ENCODE assay signal across 9 cellular contexts in genomic region chr9:105007143-105007542, GRCh38.
DNase-seq lines count a peak whose midpoint lies in the region; ATAC-seq and TF ChIP-seq lines count a peak whose summit lies in the region.
"Had no signal": no experiment of that assay in that cellular context is flagged by ENCODE, and none has a peak within 500 bp of the region (broad histone marks: within the 10 kb centered on the region; RNA-seq: fewer than 3 reads in every experiment).

No MANE protein-coding gene starts in this region.

- H3K4me1 ChIP-seq in adipocyte (ENCODE audit: control insufficient read depth, insufficient read depth, low read length) (peaks cover 17% of the 10 kb centered on the region), uterus (no peaks in the 10 kb centered on the region)

- TF ChIP-seq CTCF in uterus (IDR thresholded peaks at IDR 0.05) = no peak

- H3K36me3 ChIP-seq in adipocyte (ENCODE audit: control insufficient read depth, insufficient read depth, low read length, severe bottlenecking) (no peaks in the 10 kb centered on the region), uterus (no peaks in the 10 kb centered on the region)

- intact Hi-C loops in uterus (cut with DNase I; ENCODE audit: low total_unique reads) = no loop called here

- H3K4me1 Mint-ChIP-seq in activated naive CD8-positive, alpha-beta T cell treated with anti-CD3 and anti-CD28 coated beads, Interleukin-2, amount 50 U/mL, for 24 hours = peaks cover 7% of the 10 kb centered on the region
- peaks cover 6% of the 10 kb centered on the region for H3K4me1 Mint-ChIP-seq in activated naive CD8-positive, alpha-beta T cell treated with anti-CD3 and anti-CD28 coated beads for 36 hours

- H3K27ac ChIP-seq in uterus = peak overlapping the region; percentile 9 to 35

- H3K27me3 ChIP-seq in adipocyte (replicated peaks; ENCODE audit: control insufficient read depth, insufficient read depth, low read length) (no peaks in the 10 kb centered on the region), uterus (no peaks in the 10 kb centered on the region)

- peak; percentile 63 for ATAC-seq in activated naive CD8-positive, alpha-beta T cell treated with anti-CD3 and anti-CD28 coated beads, Interleukin-2, amount 50 U/mL, for 24 hours
- ATAC-seq in GM18907 (IDR thresholded peaks at IDR 0.05; ENCODE audit: unreplicated experiment) (no peak), GM18502 (IDR thresholded peaks at IDR 0.05; ENCODE audit: poor library complexity, unreplicated experiment) (no peak)

- no peaks in the 10 kb centered on the region for H3K9me3 Mint-ChIP-seq in activated naive CD8-positive, alpha-beta T cell treated with anti-CD3 and anti-CD28 coated beads, Interleukin-2, amount 50 U/mL, for 24 hours
- H3K9me3 Mint-ChIP-seq in activated naive CD8-positive, alpha-beta T cell treated with anti-CD3 and anti-CD28 coated beads for 36 hours = no peaks in the 10 kb centered on the region

- TF ChIP-seq POLR2A in uterus (IDR thresholded peaks at IDR 0.05) = no peak

- H3K4me3 ChIP-seq in adipocyte (ENCODE audit: low read length) (peak overlapping the region; percentile 40), uterus (no peak overlapping the region)

- H3K9me3 ChIP-seq in adipocyte (ENCODE audit: control insufficient read depth, low read length) (no peaks in the 10 kb centered on the region), uterus (no peaks in the 10 kb centered on the region)

- no peak overlapping the region for H3K4me3 Mint-ChIP-seq in activated naive CD8-positive, alpha-beta T cell treated with anti-CD3 and anti-CD28 coated beads, Interleukin-2, amount 50 U/mL, for 24 hours
- H3K4me3 Mint-ChIP-seq in activated naive CD8-positive, alpha-beta T cell treated with anti-CD3 and anti-CD28 coated beads for 36 hours = no peak overlapping the region
- H3K4me3 Mint-ChIP-seq: activated CD4-positive, alpha-beta T cell treated with anti-CD3 and anti-CD28 coated beads, Interleukin-2, amount 10 ng/mL, durations not matched to agents 7 days and 5 days had no signal

- no peak overlapping the region for H3K27ac Mint-ChIP-seq in activated naive CD8-positive, alpha-beta T cell treated with anti-CD3 and anti-CD28 coated beads, Interleukin-2, amount 50 U/mL, for 24 hours
- no peak overlapping the region for H3K27ac Mint-ChIP-seq in activated naive CD8-positive, alpha-beta T cell treated with anti-CD3 and anti-CD28 coated beads for 36 hours
- H3K27ac Mint-ChIP-seq: activated CD4-positive, alpha-beta T cell treated with anti-CD3 and anti-CD28 coated beads, Interleukin-2, amount 10 ng/mL, durations not matched to agents 7 days and 5 days had no signal

- H3K36me3 Mint-ChIP-seq in activated naive CD8-positive, alpha-beta T cell treated with anti-CD3 and anti-CD28 coated beads, Interleukin-2, amount 50 U/mL, for 24 hours (ENCODE audit: low read depth) = no peaks in the 10 kb centered on the region
- H3K36me3 Mint-ChIP-seq in activated naive CD8-positive, alpha-beta T cell treated with anti-CD3 and anti-CD28 coated beads for 36 hours = no peaks in the 10 kb centered on the region

- DNase-seq in activated naive CD8-positive, alpha-beta T cell treated with anti-CD3 and anti-CD28 coated beads, Interleukin-2, amount 50 U/mL, for 24 hours = no peak
- no peak for DNase-seq in activated naive CD8-positive, alpha-beta T cell treated with anti-CD3 and anti-CD28 coated beads for 36 hours
- DNase-seq in adipocyte (ENCODE audit: low read depth) (peak; percentile 88), kidney tubule cell (ENCODE audit: low spot score) (peak; percentile 81), uterus (peak in 1 of 2 donors; percentile 47), superior temporal gyrus (ENCODE audit: extremely low spot score) (no peak)
- DNase-seq: activated CD4-positive, alpha-beta T cell treated with anti-CD3 and anti-CD28 coated beads, Interleukin-2, amount 10 ng/mL, durations not matched to agents 7 days and 5 days had no signal

- peaks cover 4% of the 10 kb centered on the region for H3K27me3 Mint-ChIP-seq in activated naive CD8-positive, alpha-beta T cell treated with anti-CD3 and anti-CD28 coated beads, Interleukin-2, amount 50 U/mL, for 24 hours
- H3K27me3 Mint-ChIP-seq in activated naive CD8-positive, alpha-beta T cell treated with anti-CD3 and anti-CD28 coated beads for 36 hours = no peaks in the 10 kb centered on the region

- peak overlapping the region; percentile 69 for H3K9ac ChIP-seq in adipocyte (ENCODE audit: low read length)

Comparison
In these comparisons a context has a peak if more than half of its experiments do, and no peak if none do; other contexts are left out.
1. DNase-seq: peak in adipocyte (single experiment) and kidney tubule cell (single experiment); none in activated naive CD8-positive, alpha-beta T cell treated with anti-CD3 and anti-CD28 coated beads, Interleukin-2, amount 50 U/mL, for 24 hours (single experiment), activated naive CD8-positive, alpha-beta T cell treated with anti-CD3 and anti-CD28 coated beads for 36 hours (single experiment) and superior temporal gyrus (single experiment).